Comparison of ENCODE assay signal across 23 cellular contexts in the genomic region with DNA sequence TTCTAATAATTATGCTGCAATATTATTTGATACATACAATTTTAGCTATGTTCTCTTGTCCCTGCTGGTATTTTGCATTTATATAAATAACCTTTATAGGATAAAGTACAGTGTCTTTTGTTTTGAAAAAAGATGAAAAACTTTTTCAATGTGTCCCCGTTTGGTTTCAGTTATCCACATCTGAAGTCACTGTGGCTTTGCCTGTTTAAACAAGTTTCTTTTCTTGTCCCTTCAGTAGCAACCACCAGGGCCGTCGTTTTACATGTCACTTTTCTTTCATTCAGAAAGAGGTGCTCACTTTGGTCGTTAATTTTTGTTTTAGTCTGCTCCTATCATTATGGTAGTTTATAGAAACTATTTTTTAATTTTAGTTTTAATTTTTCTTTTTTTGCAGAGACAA. TPM values are rescaled to one million over a fixed set of nuclear protein-coding genes. Genes with fewer than 3 reads are reported as not detected.
DNase-seq lines count a peak whose midpoint lies in the region; ATAC-seq, FAIRE-seq and TF ChIP-seq lines count a peak whose summit lies in the region.
"Had no signal": no experiment of that assay in that cellular context is flagged by ENCODE, and none has a peak within 500 bp of the region (broad histone marks: within the 10 kb centered on the region; RNA-seq: fewer than 3 reads in every experiment).

No MANE protein-coding gene starts in this region.

- no peak overlapping the region for H2AFZ ChIP-seq in MM.1S (ENCODE audit: low read length)

- H4K20me1 ChIP-seq in MM.1S (ENCODE audit: insufficient read depth, low read length) = no peaks in the 10 kb centered on the region

- no peaks in the 10 kb centered on the region for H3K27me3 Mint-ChIP-seq in activated CD4-positive, alpha-beta T cell treated with anti-CD3 and anti-CD28 coated beads, Interleukin-2, amount 10 ng/mL, durations not matched to agents 7 days and 5 days
- no peaks in the 10 kb centered on the region for H3K27me3 Mint-ChIP-seq in effector memory CD8-positive, alpha-beta T cell
- H3K27me3 Mint-ChIP-seq: IgD-negative memory B cell had no signal

- H3K36me3 Mint-ChIP-seq in activated CD4-positive, alpha-beta T cell treated with anti-CD3 and anti-CD28 coated beads, Interleukin-2, amount 10 ng/mL, durations not matched to agents 7 days and 5 days (ENCODE audit: low read depth) = peaks cover 27% of the 10 kb centered on the region
- peaks cover 14% of the 10 kb centered on the region for H3K36me3 Mint-ChIP-seq in effector memory CD8-positive, alpha-beta T cell (ENCODE audit: insufficient read depth)

- H3K9me3 Mint-ChIP-seq in activated CD4-positive, alpha-beta T cell treated with anti-CD3 and anti-CD28 coated beads, Interleukin-2, amount 10 ng/mL, durations not matched to agents 7 days and 5 days = peaks cover 14% of the 10 kb centered on the region
- no peaks in the 10 kb centered on the region for H3K9me3 Mint-ChIP-seq in effector memory CD8-positive, alpha-beta T cell

- no peak for TF ChIP-seq RAD21 in A549 (conservative IDR thresholded peaks at IDR 0.05 in 1 of 2, IDR thresholded peaks at IDR 0.05 in 1 of 2)

- CTCF ChIA-PET in activated CD4-positive, alpha-beta T cell treated with anti-CD3 and anti-CD28 coated beads, Interleukin-2, amount 10 ng/mL, durations not matched to agents 7 days and 5 days (lab: Charles Lee) = interaction anchor here (1.1 kb wide), 1 partner anchor 22 kb away, joined by 3 read pairs; no protein-coding TSS in a partner anchor
- CTCF ChIA-PET in A549 (lab: Yijun Ruan, JAX) = interaction anchor here (1.2 kb wide), 1 partner anchor 17 kb away, joined by 3 read pairs; no protein-coding TSS in a partner anchor

- H3K4me3 ChIP-seq in A549 (no peak overlapping the region), MM.1S (ENCODE audit: low read length) (0 out of 2 replicates have a peak overlapping the region, but pooled peaks have one; percentile 10)
- H3K4me3 ChIP-seq: MG63 had no signal

- peaks cover 5% of the 10 kb centered on the region for H3F3A ChIP-seq in MM.1S (ENCODE audit: insufficient read depth, low read length)

- no peaks in the 10 kb centered on the region for H3K27me3 ChIP-seq in MM.1S (replicated peaks; ENCODE audit: insufficient read depth, low read length)
- H3K27me3 ChIP-seq: MG63 had no signal

- peak; percentile 44 for DNase-seq in activated CD4-positive, alpha-beta T cell treated with anti-CD3 and anti-CD28 coated beads, Interleukin-2, amount 10 ng/mL, durations not matched to agents 7 days and 5 days
- no peak for DNase-seq in activated CD4-positive, alpha-beta T cell treated with anti-CD3 and anti-CD28 coated beads for 1 hour
- DNase-seq in A549 (ENCODE audit: low read depth in 1 of 2, low spot score in 1 of 2) = no peak
- DNase-seq in MM.1S = peak; percentile 62
- DNase-seq in effector memory CD8-positive, alpha-beta T cell = no peak
- DNase-seq in GM12891 (ENCODE audit: insufficient read length, low spot score) = no peak
- DNase-seq in SKM-1 (lab: John Stamatoyannopoulos, UW; ENCODE audit: unreplicated experiment) = no peak
- DNase-seq: 8988T, DMS53, EL, GF-D8, Kasumi-1, MG63, NCI-H1048, NCI-H1436, NCI-H187 treated with DMSO at 0.1 percent for 48 hours, NCI-H2107, NCI-H446 treated with DMSO at 0.1 percent for 48 hours, NCI-H526 treated with DMSO at 0.1 percent for 48 hours, PC-3, Right ventricle myocardium superior had no signal

- WGBS in A549 (ENCODE audit: missing lambda C conversion rate) = 77% methylated on average over 4 of the region's 4 CpGs

- peaks cover 63% of the 10 kb centered on the region for H3K79me2 ChIP-seq in MM.1S (ENCODE audit: low read length)

- TF ChIP-seq POLR2A in A549 (IDR thresholded peaks at IDR 0.05; ENCODE audit: low read length) = no peak
- TF ChIP-seq POLR2A in GM12891 (IDR thresholded peaks at IDR 0.05; ENCODE audit: low read depth, low read length) = no peak

- H3K9ac ChIP-seq in MM.1S (ENCODE audit: low read length) = no peak overlapping the region; the same call in 1 of the 2 replicates

- H3K9me2 ChIP-seq in MM.1S (replicated peaks; ENCODE audit: insufficient read depth, low read length) = no peaks in the 10 kb centered on the region

- H3K9me3 ChIP-seq in A549 (0 out of 3 replicates have a peak, but pooled peaks cover 5% of the 10 kb centered on the region), MM.1S (replicated peaks; ENCODE audit: insufficient read depth, low read length) (no peaks in the 10 kb centered on the region)

- no peak overlapping the region for H3K27ac Mint-ChIP-seq in activated CD4-positive, alpha-beta T cell treated with anti-CD3 and anti-CD28 coated beads, Interleukin-2, amount 10 ng/mL, durations not matched to agents 7 days and 5 days
- H3K27ac Mint-ChIP-seq in effector memory CD8-positive, alpha-beta T cell = peak overlapping the region in 1 of 2 donors; percentile 61
- H3K27ac Mint-ChIP-seq: CD14-positive monocyte had no signal

- no peak for TF ChIP-seq EP300 in A549 (IDR thresholded peaks at IDR 0.05)

- no peak for TF ChIP-seq CTCF in A549 (IDR thresholded peaks at IDR 0.05)
- 0 out of 2 replicates have a peak, but pooled peaks have one; percentile 4 for TF ChIP-seq CTCF in MM.1S (IDR thresholded peaks at IDR 0.05; ENCODE audit: low read length)

- no peaks in the 10 kb centered on the region for H3K36me3 ChIP-seq in MM.1S (replicated peaks; ENCODE audit: insufficient read depth, low read length)
- H3K36me3 ChIP-seq: MG63 had no signal

- no peak overlapping the region for H3K4me2 ChIP-seq in A549
- peak overlapping the region; percentile 44 for H3K4me2 ChIP-seq in MM.1S (ENCODE audit: low read depth, low read length)

- FAIRE-seq in A549 (lab: Jason Lieb, UNC) (no peak), GM12891 (lab: Jason Lieb, UNC) (no peak)

- no peak for ATAC-seq in A549
- peak; percentile 44 for ATAC-seq in effector memory CD8-positive, alpha-beta T cell (replicated peaks)
- ATAC-seq: PC-3 had no signal

- POLR2A ChIA-PET in activated CD4-positive, alpha-beta T cell treated with anti-CD3 and anti-CD28 coated beads, Interleukin-2, amount 10 ng/mL, durations not matched to agents 7 days and 5 days (lab: Charles Lee) = no interaction called here
- POLR2A ChIA-PET in A549 (lab: Yijun Ruan, JAX) = no interaction called here

- H3K4me1 ChIP-seq in A549 = no peaks in the 10 kb centered on the region
- H3K4me1 ChIP-seq in MM.1S (ENCODE audit: low read length) = peaks cover 37% of the 10 kb centered on the region

- no peak overlapping the region for H3K4me3 Mint-ChIP-seq in activated CD4-positive, alpha-beta T cell treated with anti-CD3 and anti-CD28 coated beads, Interleukin-2, amount 10 ng/mL, durations not matched to agents 7 days and 5 days
- H3K4me3 Mint-ChIP-seq in effector memory CD8-positive, alpha-beta T cell = no peak overlapping the region
- H3K4me3 Mint-ChIP-seq: CD14-positive monocyte, IgD-negative memory B cell had no signal

- H3K27ac ChIP-seq in A549 (no peak overlapping the region), MM.1S (ENCODE audit: low read length) (peak overlapping the region; percentile 19; the same call in 1 of the 2 replicates)

- H3K4me1 Mint-ChIP-seq in activated CD4-positive, alpha-beta T cell treated with anti-CD3 and anti-CD28 coated beads, Interleukin-2, amount 10 ng/mL, durations not matched to agents 7 days and 5 days = peaks cover 28% of the 10 kb centered on the region
- H3K4me1 Mint-ChIP-seq in effector memory CD8-positive, alpha-beta T cell (ENCODE audit: low read depth in 2 of 2) = peaks cover 37 to 52% of the 10 kb centered on the region in 2 donors

TF ChIP-seq in A549, 52 proteins besides CTCF, POLR2A, EP300 and RAD21:
- TF ChIP-seq PHF8 (IDR thresholded peaks at IDR 0.05; ENCODE audit: borderline replicate concordance, low read depth) (0 out of 2 replicates have a peak, but pooled peaks have one; percentile 23), ZC3H11A (IDR thresholded peaks at IDR 0.05) (no peak), HOXB5 (CRISPR knock-in tag; IDR thresholded peaks at IDR 0.05) (no peak), JUNB (IDR thresholded peaks at IDR 0.05) (no peak), MAFK (IDR thresholded peaks at IDR 0.05; ENCODE audit: partially characterized antibody) (no peak)

TF ChIP-seq in GM12891, 5 proteins besides CTCF, POLR2A, EP300 and RAD21:
- TF ChIP-seq POLR2AphosphoS5 (IDR thresholded peaks at IDR 0.05; ENCODE audit: low read depth, low read length) (no peak), POU2F2 (IDR thresholded peaks at IDR 0.05; ENCODE audit: low read depth, low read length) (no peak), SPI1 (IDR thresholded peaks at IDR 0.05; ENCODE audit: low read depth, low read length) (no peak)

RNA-seq across cellular contexts. Expression of gene RABGAP1L, which starts 41.4 kb away (rescaled TPM):
- total RNA-seq in activated CD4-positive, alpha-beta T cell treated with anti-CD3 and anti-CD28 coated beads, Interleukin-2, amount 10 ng/mL, durations not matched to agents 7 days and 5 days = 10 to 100 TPM; 47.4 to 53.3 TPM
- polyA plus RNA-seq in A549 (2011; rRNA removed) (15.8 and 18.6 TPM in 2 replicates), A549 (2017; fragmentation: RNase III; extraction: RNeasy Plus Mini Kit Qiagen cat#74134 plus additional on column Dnase treatment) (7.6 to 8.2 TPM (median 8.0 TPM) in 3 replicates)
- 3.8 and 4.5 TPM in 2 replicates for polyA plus RNA-seq in A549 (2012; cell fraction: cytosol; rRNA removed)
- polyA plus RNA-seq in A549 (2012; cell fraction: nucleus; rRNA removed) = 3.8 and 5.5 TPM in 2 replicates
- 35.9 and 44.4 TPM in 2 replicates for polyA minus RNA-seq in A549 (2011; rRNA and poly(A)+ RNA removed)
- polyA plus RNA-seq in GM12891 (2012; ENCODE audit: low read depth, missing spikeins) = 78.2 TPM

Comparison
In these comparisons a context has a peak if more than half of its experiments do, and no peak if none do; other contexts are left out.
1. DNase-seq: peak in activated CD4-positive, alpha-beta T cell treated with anti-CD3 and anti-CD28 coated beads, Interleukin-2, amount 10 ng/mL, durations not matched to agents 7 days and 5 days (single experiment) and MM.1S (single experiment); none in activated CD4-positive, alpha-beta T cell treated with anti-CD3 and anti-CD28 coated beads for 1 hour (single experiment), A549 (0 of 2), effector memory CD8-positive, alpha-beta T cell (0 of 3), GM12891 (single experiment) and SKM-1 (single experiment).